In the genomic region with DNA sequence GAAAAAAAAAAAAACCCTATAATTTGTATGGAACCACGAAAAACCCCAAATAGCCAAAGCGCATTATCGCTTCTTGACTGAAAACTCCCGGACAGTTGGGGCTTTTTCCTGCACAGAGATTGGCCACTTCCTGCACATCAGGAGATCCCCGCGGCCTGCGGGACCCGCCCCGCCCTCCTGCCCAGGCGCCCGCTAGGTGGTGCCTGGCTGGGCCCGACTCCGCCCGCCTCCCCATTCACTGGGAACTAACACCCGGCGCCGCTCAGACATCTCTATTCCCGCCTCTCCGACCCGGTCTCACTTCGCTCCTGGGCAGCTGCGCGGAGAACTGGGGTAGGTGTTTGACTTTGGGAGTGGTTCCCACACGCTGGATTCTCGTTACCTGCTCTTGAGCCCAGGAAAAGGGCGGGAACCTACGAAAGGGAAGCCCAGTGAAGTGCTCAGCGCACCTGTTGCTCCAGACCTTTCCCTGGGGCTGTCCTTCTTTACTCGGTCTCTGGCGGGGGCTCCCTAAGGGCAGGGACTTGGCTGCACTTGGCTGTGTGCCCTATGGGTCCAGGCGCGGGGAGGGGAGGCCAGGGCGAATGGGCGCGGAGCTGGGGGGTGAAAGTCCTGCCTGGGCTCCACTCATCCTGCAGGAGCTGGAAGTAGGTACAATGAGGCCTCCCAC, we compare ENCODE assay signal across 9 cellular contexts. TPM values are rescaled to one million over a fixed set of nuclear protein-coding genes. Genes with fewer than 3 reads are reported as not detected.
DNase-seq lines count a peak whose midpoint lies in the region; ATAC-seq and TF ChIP-seq lines count a peak whose summit lies in the region.
"Had no signal": no experiment of that assay in that cellular context is flagged by ENCODE, and none has a peak within 500 bp of the region (broad histone marks: within the 10 kb centered on the region; RNA-seq: fewer than 3 reads in every experiment).

A gene with protein sequence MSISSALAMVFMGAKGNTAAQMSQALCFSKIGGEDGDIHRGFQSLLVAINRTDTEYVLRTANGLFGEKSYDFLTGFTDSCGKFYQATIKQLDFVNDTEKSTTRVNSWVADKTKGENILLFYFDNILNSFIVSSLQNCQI (plus strand): TSS at position 234 of the 670 bp plus-strand sequence. CDS start 4,155 bp downstream, outside the sequence.

- peak; percentile 55 for ATAC-seq in GM18499 (IDR thresholded peaks at IDR 0.05; ENCODE audit: insufficient read depth, unreplicated experiment)

- no peaks in the 10 kb centered on the region for H3K4me1 ChIP-seq in endodermal cell (ENCODE audit: control insufficient read depth, insufficient read depth, low read length)
- no peaks in the 10 kb centered on the region for H3K4me1 ChIP-seq in mucosa of rectum (ENCODE audit: control insufficient read depth in 2 of 2, insufficient read depth in 2 of 2, low read length in 2 of 2)
- H3K4me1 ChIP-seq in subcutaneous abdominal adipose tissue (ENCODE audit: control insufficient read depth in 5 of 5, insufficient read depth in 5 of 5, low read length in 5 of 5): peaks cover 0 to 10% (median 6%) of the 10 kb centered on the region in 5 donors

- H3K9me3 Mint-ChIP-seq in endodermal cell: peaks cover 3% of the 10 kb centered on the region

- no peak within 1 kb of the TSS for H3K9ac ChIP-seq in endodermal cell (ENCODE audit: extremely low read depth, low read length, poor library complexity, severe bottlenecking)
- peak within 1 kb of the TSS in 1 of 2 donors; percentile 44 for H3K9ac ChIP-seq in mucosa of rectum (ENCODE audit: low read depth in 1 of 2, low read length in 2 of 2)
- H3K9ac ChIP-seq in subcutaneous abdominal adipose tissue (ENCODE audit: low read length in 5 of 5): peak within 1 kb of the TSS in 1 of 5 donors; percentile 8

- peak within 1 kb of the TSS; percentile 61 for H3K4me3 Mint-ChIP-seq in endodermal cell

- H3K9me3 ChIP-seq in endodermal cell (ENCODE audit: control insufficient read depth, low read length) (no peaks in the 10 kb centered on the region), mucosa of rectum (ENCODE audit: control insufficient read depth in 2 of 2, low read length in 2 of 2) (no peaks in the 10 kb centered on the region), subcutaneous abdominal adipose tissue (ENCODE audit: control insufficient read depth in 5 of 5, low read length in 5 of 5) (no peaks in the 10 kb centered on the region)

- H3K36me3 Mint-ChIP-seq in endodermal cell (ENCODE audit: low read depth): no peaks in the 10 kb centered on the region

- H3K27me3 ChIP-seq in endodermal cell (ENCODE audit: control insufficient read depth, insufficient read depth, low read length, poor library complexity, severe bottlenecking) (peaks cover 16% of the 10 kb centered on the region), mucosa of rectum (ENCODE audit: control insufficient read depth in 2 of 2, insufficient read depth in 2 of 2, low read length in 2 of 2) (peaks cover 0 to 3% of the 10 kb centered on the region in 2 donors), subcutaneous abdominal adipose tissue (ENCODE audit: control insufficient read depth in 5 of 5, insufficient read depth in 4 of 5, low read length in 5 of 5) (peaks cover 0 to 1% (median 0%) of the 10 kb centered on the region in 5 donors)

- WGBS in endodermal cell (ENCODE audit: insufficient coverage in 1 of 2, insufficient read length in 1 of 2), 2 experiments: 15 to 16% methylated on average over 15 to 35 of the region's 35 CpGs

- peaks cover 4% of the 10 kb centered on the region for H3K4me1 Mint-ChIP-seq in endodermal cell

- peak within 1 kb of the TSS; percentile 41 for H3K4me3 ChIP-seq in HFF-Myc (replicated peaks; ENCODE audit: low read depth, low read length)
- H3K4me3 ChIP-seq in endodermal cell (ENCODE audit: low read length): peak within 1 kb of the TSS; percentile 56
- H3K4me3 ChIP-seq in mucosa of rectum (ENCODE audit: low read length in 2 of 2): peak within 1 kb of the TSS; percentile 59 to 62
- H3K4me3 ChIP-seq in subcutaneous abdominal adipose tissue (ENCODE audit: low read depth in 1 of 5, low read length in 5 of 5): peak within 1 kb of the TSS in 4 of 5 donors; percentile 28 to 40 (median 37)

- H3K27ac ChIP-seq in endodermal cell (ENCODE audit: low read depth, low read length): no peak within 1 kb of the TSS
- no peak within 1 kb of the TSS for H3K27ac ChIP-seq in mucosa of rectum (ENCODE audit: low read depth in 2 of 2, low read length in 2 of 2)
- H3K27ac ChIP-seq in subcutaneous abdominal adipose tissue (ENCODE audit: low read depth, low read length): no peak within 1 kb of the TSS

- H3K36me3 ChIP-seq in endodermal cell (ENCODE audit: control insufficient read depth, insufficient read depth, low read length): no peaks in the 10 kb centered on the region
- no peaks in the 10 kb centered on the region for H3K36me3 ChIP-seq in mucosa of rectum (ENCODE audit: control insufficient read depth in 2 of 2, insufficient read depth in 2 of 2, low read length in 2 of 2)
- H3K36me3 ChIP-seq in subcutaneous abdominal adipose tissue (ENCODE audit: control insufficient read depth in 5 of 5, insufficient read depth in 5 of 5, low read length in 5 of 5): no peaks in the 10 kb centered on the region

- H3K27ac Mint-ChIP-seq in endodermal cell: no peak within 1 kb of the TSS

- peaks cover 63% of the 10 kb centered on the region for H3K27me3 Mint-ChIP-seq in endodermal cell (ENCODE audit: insufficient read depth)

- DNase-seq in HFF-Myc (ENCODE audit: extremely low read depth, low read depth) (no peak), NCI-H1417 treated with DMSO at 0.1 percent for 48 hours (lab: John Stamatoyannopoulos, UW) (peak; percentile 85), endodermal cell (peak; percentile 93)
- peak; percentile 29 for DNase-seq in activated CD4-positive, alpha-beta T cell treated with anti-CD3 and anti-CD28 coated beads, Interleukin-2, amount 50 U/mL, for 1 hour
- no peak for DNase-seq in effector CD8-positive, alpha-beta T cell (lab: John Stamatoyannopoulos, UW)

- TF ChIP-seq CTCF in HFF-Myc (IDR thresholded peaks at IDR 0.05; ENCODE audit: low read depth, low read length, missing control alignments): peak; percentile 47
- TF ChIP-seq CTCF in endodermal cell (conservative IDR thresholded peaks at IDR 0.05): peak; percentile 74

RNA-seq across cellular contexts. Expression of the gene that starts here (rescaled TPM):
- total RNA-seq in endodermal cell: 1 to 10 TPM in 1 of 2 donors, under 1 TPM in 1; 0.70 to 5.5 TPM
- polyA plus RNA-seq in endodermal cell (2013, experiment 1 of 2): 4.9 TPM
- 0.83 TPM for polyA plus RNA-seq in endodermal cell (2013, experiment 2 of 2)
- polyA plus RNA-seq: neural cell had no signal

Comparison
In these comparisons a context has a peak if more than half of its experiments do, and no peak if none do; other contexts are left out.
1. DNase-seq: peak in NCI-H1417 treated with DMSO at 0.1 percent for 48 hours (single experiment), activated CD4-positive, alpha-beta T cell treated with anti-CD3 and anti-CD28 coated beads, Interleukin-2, amount 50 U/mL, for 1 hour (single experiment) and endodermal cell (single experiment); none in HFF-Myc (single experiment) and effector CD8-positive, alpha-beta T cell (single experiment).
2. Peak in every context shown above with its lines, with median percentiles within 50 percentile points of each other: H3K4me3 ChIP-seq.